In the genomic region with DNA sequence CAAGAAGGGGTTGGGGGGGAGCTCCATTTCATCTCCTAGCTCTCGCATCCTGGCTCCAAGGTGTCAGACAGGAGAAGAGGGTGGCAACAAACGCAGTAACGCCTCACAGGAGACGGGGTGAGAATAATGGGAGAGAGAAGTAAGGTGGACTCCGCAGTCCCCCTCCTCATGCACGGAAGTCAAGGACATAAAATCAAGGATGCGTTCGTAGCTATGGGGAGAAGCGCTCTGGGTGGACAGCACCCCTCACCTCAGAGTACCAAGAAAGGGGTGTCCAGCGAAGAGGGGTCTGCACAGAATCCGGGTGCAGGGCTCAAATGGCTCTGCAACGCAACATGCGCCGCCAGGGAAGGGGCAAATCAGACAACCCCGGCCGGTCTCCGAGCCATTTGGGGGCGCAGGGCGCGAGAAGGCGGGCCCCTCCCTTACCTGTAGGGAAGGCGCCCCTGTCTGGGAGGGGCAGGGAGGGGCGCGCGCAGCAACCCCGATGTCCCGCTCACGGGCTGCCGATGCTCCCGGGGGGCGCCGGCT, we compare ENCODE assay signal across 1 cellular context.
TF ChIP-seq lines count a peak whose summit lies in the region.

No MANE protein-coding gene starts in this region.

TF ChIP-seq in K562, 482 proteins besides CTCF, POLR2A, EP300 and RAD21 (continued from another document):
- TF ChIP-seq RBM14 (IDR thresholded peaks at IDR 0.05; ENCODE audit: borderline replicate concordance, insufficient read depth, low read depth, low read length): 0 out of 2 replicates have a peak, but pooled peaks have one; percentile 43
- no peak for TF ChIP-seq ZKSCAN8 (CRISPR knock-in tag; IDR thresholded peaks at IDR 0.05)
- TF ChIP-seq NEUROD1 (IDR thresholded peaks at IDR 0.05; ENCODE audit: borderline replicate concordance, low read depth, low read length, partially characterized antibody): no peak
- no peak for TF ChIP-seq GABPB2 (CRISPR knock-in tag; conservative IDR thresholded peaks at IDR 0.05)
- TF ChIP-seq, protein P1, sequence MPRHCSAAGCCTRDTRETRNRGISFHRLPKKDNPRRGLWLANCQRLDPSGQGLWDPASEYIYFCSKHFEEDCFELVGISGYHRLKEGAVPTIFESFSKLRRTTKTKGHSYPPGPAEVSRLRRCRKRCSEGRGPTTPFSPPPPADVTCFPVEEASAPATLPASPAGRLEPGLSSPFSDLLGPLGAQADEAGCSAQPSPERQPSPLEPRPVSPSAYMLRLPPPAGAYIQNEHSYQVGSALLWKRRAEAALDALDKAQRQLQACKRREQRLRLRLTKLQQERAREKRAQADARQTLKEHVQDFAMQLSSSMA (CRISPR knock-in tag; IDR thresholded peaks at IDR 0.05): no peak
- TF ChIP-seq ZNF511 (CRISPR knock-in tag; IDR thresholded peaks at IDR 0.05): peak; percentile 47; the same call in 1 of the 2 replicates
- TF ChIP-seq, protein P2, sequence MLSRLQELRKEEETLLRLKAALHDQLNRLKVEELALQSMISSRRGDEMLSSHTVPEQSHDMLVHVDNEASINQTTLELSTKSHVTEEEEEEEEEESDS (CRISPR knock-in tag; IDR thresholded peaks at IDR 0.05): no peak
- no peak for TF ChIP-seq POLR2H (tag; IDR thresholded peaks at IDR 0.05; ENCODE audit: low read depth)
- TF ChIP-seq, protein P3, sequence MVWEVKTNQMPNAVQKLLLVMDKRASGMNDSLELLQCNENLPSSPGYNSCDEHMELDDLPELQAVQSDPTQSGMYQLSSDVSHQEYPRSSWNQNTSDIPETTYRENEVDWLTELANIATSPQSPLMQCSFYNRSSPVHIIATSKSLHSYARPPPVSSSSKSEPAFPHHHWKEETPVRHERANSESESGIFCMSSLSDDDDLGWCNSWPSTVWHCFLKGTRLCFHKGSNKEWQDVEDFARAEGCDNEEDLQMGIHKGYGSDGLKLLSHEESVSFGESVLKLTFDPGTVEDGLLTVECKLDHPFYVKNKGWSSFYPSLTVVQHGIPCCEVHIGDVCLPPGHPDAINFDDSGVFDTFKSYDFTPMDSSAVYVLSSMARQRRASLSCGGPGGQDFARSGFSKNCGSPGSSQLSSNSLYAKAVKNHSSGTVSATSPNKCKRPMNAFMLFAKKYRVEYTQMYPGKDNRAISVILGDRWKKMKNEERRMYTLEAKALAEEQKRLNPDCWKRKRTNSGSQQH (CRISPR knock-in tag; IDR thresholded peaks at IDR 0.05): no peak
- TF ChIP-seq NCOA1 (IDR thresholded peaks at IDR 0.05; ENCODE audit: low read depth): no peak
- no peak for TF ChIP-seq NCOA4 (IDR thresholded peaks at IDR 0.05; ENCODE audit: partially characterized antibody)
- TF ChIP-seq, protein P4, sequence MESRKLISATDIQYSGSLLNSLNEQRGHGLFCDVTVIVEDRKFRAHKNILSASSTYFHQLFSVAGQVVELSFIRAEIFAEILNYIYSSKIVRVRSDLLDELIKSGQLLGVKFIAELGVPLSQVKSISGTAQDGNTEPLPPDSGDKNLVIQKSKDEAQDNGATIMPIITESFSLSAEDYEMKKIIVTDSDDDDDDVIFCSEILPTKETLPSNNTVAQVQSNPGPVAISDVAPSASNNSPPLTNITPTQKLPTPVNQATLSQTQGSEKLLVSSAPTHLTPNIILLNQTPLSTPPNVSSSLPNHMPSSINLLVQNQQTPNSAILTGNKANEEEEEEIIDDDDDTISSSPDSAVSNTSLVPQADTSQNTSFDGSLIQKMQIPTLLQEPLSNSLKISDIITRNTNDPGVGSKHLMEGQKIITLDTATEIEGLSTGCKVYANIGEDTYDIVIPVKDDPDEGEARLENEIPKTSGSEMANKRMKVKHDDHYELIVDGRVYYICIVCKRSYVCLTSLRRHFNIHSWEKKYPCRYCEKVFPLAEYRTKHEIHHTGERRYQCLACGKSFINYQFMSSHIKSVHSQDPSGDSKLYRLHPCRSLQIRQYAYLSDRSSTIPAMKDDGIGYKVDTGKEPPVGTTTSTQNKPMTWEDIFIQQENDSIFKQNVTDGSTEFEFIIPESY (CRISPR knock-in tag; IDR thresholded peaks at IDR 0.05): no peak
- no peak for TF ChIP-seq FOXK2 (conservative IDR thresholded peaks at IDR 0.05 in 1 of 2, IDR thresholded peaks at IDR 0.05 in 1 of 2; ENCODE audit: low read depth in 2 of 2)
- TF ChIP-seq ZNF695 (CRISPR knock-in tag; IDR thresholded peaks at IDR 0.05): no peak
- no peak for TF ChIP-seq STAG1 (CRISPR knock-in tag; IDR thresholded peaks at IDR 0.05; ENCODE audit: borderline replicate concordance)
- TF ChIP-seq GTF2E2 (tag; IDR thresholded peaks at IDR 0.05): no peak
- TF ChIP-seq ADNP (tag; IDR thresholded peaks at IDR 0.05): no peak
- no peak for TF ChIP-seq SMAD4 (CRISPR knock-in tag; conservative IDR thresholded peaks at IDR 0.05)
- TF ChIP-seq PTRF (tag; IDR thresholded peaks at IDR 0.05): no peak
- TF ChIP-seq, protein P5, sequence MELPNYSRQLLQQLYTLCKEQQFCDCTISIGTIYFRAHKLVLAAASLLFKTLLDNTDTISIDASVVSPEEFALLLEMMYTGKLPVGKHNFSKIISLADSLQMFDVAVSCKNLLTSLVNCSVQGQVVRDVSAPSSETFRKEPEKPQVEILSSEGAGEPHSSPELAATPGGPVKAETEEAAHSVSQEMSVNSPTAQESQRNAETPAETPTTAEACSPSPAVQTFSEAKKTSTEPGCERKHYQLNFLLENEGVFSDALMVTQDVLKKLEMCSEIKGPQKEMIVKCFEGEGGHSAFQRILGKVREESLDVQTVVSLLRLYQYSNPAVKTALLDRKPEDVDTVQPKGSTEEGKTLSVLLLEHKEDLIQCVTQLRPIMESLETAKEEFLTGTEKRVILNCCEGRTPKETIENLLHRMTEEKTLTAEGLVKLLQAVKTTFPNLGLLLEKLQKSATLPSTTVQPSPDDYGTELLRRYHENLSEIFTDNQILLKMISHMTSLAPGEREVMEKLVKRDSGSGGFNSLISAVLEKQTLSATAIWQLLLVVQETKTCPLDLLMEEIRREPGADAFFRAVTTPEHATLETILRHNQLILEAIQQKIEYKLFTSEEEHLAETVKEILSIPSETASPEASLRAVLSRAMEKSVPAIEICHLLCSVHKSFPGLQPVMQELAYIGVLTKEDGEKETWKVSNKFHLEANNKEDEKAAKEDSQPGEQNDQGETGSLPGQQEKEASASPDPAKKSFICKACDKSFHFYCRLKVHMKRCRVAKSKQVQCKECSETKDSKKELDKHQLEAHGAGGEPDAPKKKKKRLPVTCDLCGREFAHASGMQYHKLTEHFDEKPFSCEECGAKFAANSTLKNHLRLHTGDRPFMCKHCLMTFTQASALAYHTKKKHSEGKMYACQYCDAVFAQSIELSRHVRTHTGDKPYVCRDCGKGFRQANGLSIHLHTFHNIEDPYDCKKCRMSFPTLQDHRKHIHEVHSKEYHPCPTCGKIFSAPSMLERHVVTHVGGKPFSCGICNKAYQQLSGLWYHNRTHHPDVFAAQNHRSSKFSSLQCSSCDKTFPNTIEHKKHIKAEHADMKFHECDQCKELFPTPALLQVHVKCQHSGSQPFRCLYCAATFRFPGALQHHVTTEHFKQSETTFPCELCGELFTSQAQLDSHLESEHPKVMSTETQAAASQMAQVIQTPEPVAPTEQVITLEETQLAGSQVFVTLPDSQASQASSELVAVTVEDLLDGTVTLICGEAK (IDR thresholded peaks at IDR 0.05): peak; percentile 48; the same call in 1 of the 2 replicates
- TF ChIP-seq, protein P5 (CRISPR knock-in tag; IDR thresholded peaks at IDR 0.05): no peak
- no peak for TF ChIP-seq NUFIP1 (IDR thresholded peaks at IDR 0.05; ENCODE audit: partially characterized antibody)
- 0 out of 2 replicates have a peak, but pooled peaks have one; percentile 70 for TF ChIP-seq TGIF2 (CRISPR knock-in tag; IDR thresholded peaks at IDR 0.05)
- TF ChIP-seq ZSCAN32 (CRISPR knock-in tag; IDR thresholded peaks at IDR 0.05): no peak
- TF ChIP-seq LARP7 (IDR thresholded peaks at IDR 0.05): no peak
- no peak for TF ChIP-seq ZNF184 (CRISPR knock-in tag; IDR thresholded peaks at IDR 0.05)
- no peak for TF ChIP-seq SRSF7 (optimal IDR thresholded peaks at IDR 0.05; ENCODE audit: low read depth, low read length)
- TF ChIP-seq HMGN3 (IDR thresholded peaks at IDR 0.05; ENCODE audit: borderline replicate concordance, extremely low read depth, insufficient read length, low read depth, low read length): no peak
- TF ChIP-seq POLR3G (IDR thresholded peaks at IDR 0.05; ENCODE audit: extremely low read depth, insufficient read length, insufficient replicate concordance): no peak
